8 cellular contexts compared by ENCODE assay signal in genomic region chr15:40470423-40471104, GRCh38. TPM values are rescaled to one million over a fixed set of nuclear protein-coding genes. Genes with fewer than 3 reads are reported as not detected.
DNase-seq lines count a peak whose midpoint lies in the region; ATAC-seq, FAIRE-seq and TF ChIP-seq lines count a peak whose summit lies in the region.

Gene CHST14, plus strand, starts transcription at chr15:40470984. Its CDS starts 230 bp downstream, at chr15:40471214.

- TF ChIP-seq EP300 in GM12878 (IDR thresholded peaks at IDR 0.05; ENCODE audit: borderline replicate concordance in 1 of 2, control insufficient read depth in 1 of 2, low read depth in 2 of 2, low read length in 2 of 2): no peak

- intact Hi-C loops in GM12878 (cut with micrococcal nuclease; ENCODE audit: unreplicated experiment) (no loop called here), sciatic nerve (cut with DNase I) (no loop called here)

- DNase-seq in D341Med (ENCODE audit: low spot score) (peak; percentile 91), T1000 (lab: John Stamatoyannopoulos, UW) (peak; percentile 25), GM12878 (ENCODE audit: low read depth, low spot score) (no peak), iPS DF 19.7 (ENCODE audit: low read depth, low spot score) (peak; percentile 42), sciatic nerve (ENCODE audit: low spot score) (no peak), NCI-H2107 (lab: John Stamatoyannopoulos, UW) (no peak)

- H3K79me2 ChIP-seq in GM12878 (ENCODE audit: control insufficient read depth, insufficient read depth, low read length): peaks cover 9% of the 10 kb centered on the region

- H3K27me3 ChIP-seq in GM12878 (replicated peaks in 1 of 2; ENCODE audit: control insufficient read depth in 2 of 2, insufficient read depth in 2 of 2, low read length in 1 of 2): no peaks in the 10 kb centered on the region

- BruUV-seq in GM12878 (replicated peaks; lab: Mats Ljungman, UMichigan): TSS peak; percentile 55

- H4K20me1 ChIP-seq in GM12878 (ENCODE audit: control insufficient read depth, insufficient read depth): no peaks in the 10 kb centered on the region

- ATAC-seq in GM19468 (IDR thresholded peaks at IDR 0.05; ENCODE audit: extremely low read depth, unreplicated experiment) (peak; percentile 12), GM12878 (peak; percentile 84), sciatic nerve (peak; percentile 85)

- TF ChIP-seq POLR2A in GM12878 (IDR thresholded peaks at IDR 0.05; ENCODE audit: low read depth, low read length): peak; percentile 55; the same call in 1 of the 2 replicates

- peak; percentile 65 for FAIRE-seq in GM12878 (lab: Jason Lieb, UNC)

- WGBS in GM12878 (ENCODE audit: insufficient coverage, insufficient replicate concordance, low lambda C conversion rate, missing lambda C conversion rate): 31% methylated on average over 17 of the region's 52 CpGs

- CTCF ChIA-PET in GM12878 (lab: Yijun Ruan, JAX): interaction anchor here (1.0 to 1.2 kb wide), 3 partner anchors 14 to 49 kb away, joined by 3 to 4 read pairs (median 3); no protein-coding TSS in a partner anchor

- no peak for TF ChIP-seq RAD21 in GM12878 (IDR thresholded peaks at IDR 0.05; ENCODE audit: insufficient read depth, low read depth, low read length)

- H3K9ac ChIP-seq in GM12878 (ENCODE audit: control insufficient read depth, insufficient read depth, low read length): peak within 1 kb of the TSS; percentile 77

- SMC1A ChIA-PET in GM12878 (lab: Charles Lee; ENCODE audit: uncharacterized antibody, unreplicated experiment): no interaction called here

- H3K4me2 ChIP-seq in GM12878 (ENCODE audit: control insufficient read depth, insufficient read depth): peak within 1 kb of the TSS; percentile 94

- peaks cover 15% of the 10 kb centered on the region for H3K4me1 ChIP-seq in GM12878 (ENCODE audit: control insufficient read depth, insufficient read depth, low read length)

- RAD21 ChIA-PET in GM12878 (lab: Charles Lee; ENCODE audit: unreplicated experiment): no interaction called here

- peak within 1 kb of the TSS; percentile 81 for H2AFZ ChIP-seq in GM12878 (ENCODE audit: control insufficient read depth, low read depth, low read length)

- POLR2A ChIA-PET in GM12878 (lab: Charles Lee): interaction anchor here (1.3 kb wide), 1 partner anchor 28 kb away, joined by 4 read pairs; no protein-coding TSS in a partner anchor

- no peaks in the 10 kb centered on the region for H3K9me3 ChIP-seq in KOPT-K1 (ENCODE audit: insufficient read depth, low read length, poor library complexity, severe bottlenecking)
- no peaks in the 10 kb centered on the region for H3K9me3 ChIP-seq in GM12878 (replicated peaks; ENCODE audit: control insufficient read depth, insufficient read depth, low read length)

- H3K27ac ChIP-seq in KOPT-K1 (ENCODE audit: low read depth, low read length, poor library complexity, severe bottlenecking) (peak within 1 kb of the TSS; percentile 82), GM12878 (ENCODE audit: control insufficient read depth, insufficient read depth) (peak within 1 kb of the TSS; percentile 70)

- no peak for TF ChIP-seq CTCF in GM12878 (IDR thresholded peaks at IDR 0.05 in 2 of 3, conservative IDR thresholded peaks at IDR 0.05 in 1 of 3; ENCODE audit: control insufficient read depth in 2 of 3, extremely low read depth in 1 of 3, insufficient read depth in 1 of 3, low read depth in 3 of 3, low read length in 3 of 3)

- in situ Hi-C loops in GM12878 (cut with MboI): no loop called here

- H3K4me3 ChIP-seq in GM12878: peak within 1 kb of the TSS; percentile 85

- H3K36me3 ChIP-seq in KOPT-K1 (ENCODE audit: insufficient read depth, low read length) (peaks cover 27% of the 10 kb centered on the region), GM12878 (ENCODE audit: control insufficient read depth in 2 of 2, insufficient read depth in 2 of 2, low read length in 1 of 2) (peaks cover 3 to 8% of the 10 kb centered on the region in 2 experiments)

TF ChIP-seq in GM12878, 131 proteins besides CTCF, POLR2A, EP300 and RAD21 (continues in another document):
- TF ChIP-seq ZBTB33 (IDR thresholded peaks at IDR 0.05) (no peak), ZNF687 (IDR thresholded peaks at IDR 0.05) (0 out of 2 replicates have a peak, but pooled peaks have one; percentile 26), ZSCAN29 (IDR thresholded peaks at IDR 0.05) (no peak), NFIC (IDR thresholded peaks at IDR 0.05; ENCODE audit: low read depth, low read length) (no peak), BACH1 (IDR thresholded peaks at IDR 0.05; ENCODE audit: borderline replicate concordance) (no peak), BRCA1 (IDR thresholded peaks at IDR 0.05; ENCODE audit: low read depth, low read length) (no peak), EZH2 (IDR thresholded peaks at IDR 0.05; ENCODE audit: borderline replicate concordance, control insufficient read depth, low read depth, low read length) (no peak), PAX8 (IDR thresholded peaks at IDR 0.05) (no peak), SUZ12 (IDR thresholded peaks at IDR 0.05; ENCODE audit: unreplicated experiment) (no peak), SIN3A (IDR thresholded peaks at IDR 0.05; ENCODE audit: low read depth, low read length) (no peak), GATAD2B (conservative IDR thresholded peaks at IDR 0.05; ENCODE audit: low read depth) (peak; percentile 31; the same call in 1 of the 2 replicates), BMI1 (IDR thresholded peaks at IDR 0.05; ENCODE audit: borderline replicate concordance) (no peak), MAX (IDR thresholded peaks at IDR 0.05; ENCODE audit: low read depth, low read length) (no peak), MXI1 (IDR thresholded peaks at IDR 0.05; ENCODE audit: low read depth, low read length) (no peak)

RNA-seq across cellular contexts. Expression of gene CHST14, which starts in this region (rescaled TPM):
- total RNA-seq in GM12878 (2013; cell fraction: nucleolus; rRNA removed): 4.1 and 5.4 TPM in 2 replicates
- total RNA-seq in GM12878 (2014; rRNA removed) (6.0 and 6.8 TPM in 2 replicates), GM12878 (2014; rRNA removed; fragmentation: Illumina TruSeq; extraction: Trizol) (2.5 and 3.0 TPM in 2 replicates), GM12878 (2021) (12.8 and 13.6 TPM in 2 replicates), sciatic nerve (13.5 TPM)
- 5.2 TPM for polyA plus RNA-seq in GM12878 (2011; ENCODE audit: low read depth)
- polyA plus RNA-seq in GM12878 (2011; rRNA removed) (2.3 and 4.0 TPM in 2 replicates), GM12878 (2014; fragmentation: Illumina TruSeq; extraction: Trizol) (6.5 TPM in 2 replicates), GM12878 (2014; fragmentation: Nextera tagmentation; extraction: Ambion mirVana) (1 to 10 TPM; 1.3 to 2.8 TPM), GM12878 (2014; rRNA removed) (5.9 and 6.3 TPM in 2 replicates), GM12878 (2016; fragmentation: Nextera tagmentation; extraction: Ambion mirVana) (1 to 10 TPM; 7.5 to 9.1 TPM)
- 5.8 and 6.2 TPM in 2 replicates for polyA plus RNA-seq in GM12878 (2011; cell fraction: cytosol; rRNA removed)
- polyA plus RNA-seq in GM12878 (2011; cell fraction: nucleus; rRNA removed): 4.2 and 5.8 TPM in 2 replicates
- polyA plus RNA-seq in GM12878 (2012): 8.3 and 9.3 TPM in 2 replicates
- polyA minus RNA-seq in GM12878 (2011; rRNA and poly(A)+ RNA removed): 4.5 and 5.2 TPM in 2 replicates
- polyA minus RNA-seq in GM12878 (2011; cell fraction: cytosol; rRNA and poly(A)+ RNA removed): 3.4 and 4.7 TPM in 2 replicates
- polyA minus RNA-seq in GM12878 (2011; cell fraction: nucleus; rRNA and poly(A)+ RNA removed): 3.5 and 4.9 TPM in 2 replicates

Comparison
In these comparisons a context has a peak if more than half of its experiments do, and no peak if none do; other contexts are left out.
1. DNase-seq: peak in D341Med (single experiment), T1000 (single experiment) and iPS DF 19.7 (single experiment); none in GM12878 (single experiment), sciatic nerve (single experiment) and NCI-H2107 (single experiment).
2. ATAC-seq: peak in every context shown above with its lines; median percentile 85 in sciatic nerve; 84 in GM12878; 12 in GM19468.